Comparison of ENCODE assay signal across 8 cellular contexts in genomic region chr12:111407371-111408115, GRCh38. TPM values are rescaled to one million over a fixed set of nuclear protein-coding genes. Genes with fewer than 3 reads are reported as not detected.
DNase-seq lines count a peak whose midpoint lies in the region; ATAC-seq and TF ChIP-seq lines count a peak whose summit lies in the region.

No MANE protein-coding gene starts in this region.

- peak; percentile 29 for DNase-seq in EH (ENCODE audit: low read depth)
- DNase-seq in RWPE1 (ENCODE audit: low spot score) = no peak
- DNase-seq in esophagus squamous epithelium (lab: John Stamatoyannopoulos, UW) = no peak
- peak in 1 of 5 donors; percentile 40 for DNase-seq in ovary
- DNase-seq in amniotic stem cell (lab: John Stamatoyannopoulos, UW) = no peak
- no peak for DNase-seq in WERI-Rb-1
- DNase-seq in NCI-H446 (lab: John Stamatoyannopoulos, UW) = no peak

- CTCF ChIA-PET in RWPE1 (lab: Yijun Ruan, JAX) = interaction anchor here (0.5 to 1.5 kb wide), 6 partner anchors 11 to 1015 kb away, joined by 3 to 13 read pairs (median 3); no protein-coding TSS in a partner anchor

- TF ChIP-seq EP300 in ovary (IDR thresholded peaks at IDR 0.05) = no peak

- 70 to 72% methylated on average over 2 to 3 of the region's 11 CpGs for WGBS in esophagus squamous epithelium, 2 donors
- WGBS in ovary, 3 donors = 58 to 66% (median 63%) methylated on average over 11 of the region's 11 CpGs

- H3K4me1 ChIP-seq in esophagus squamous epithelium = peaks cover 56 to 100% (median 69%) of the 10 kb centered on the region in 3 donors
- H3K4me1 ChIP-seq in ovary (ENCODE audit: insufficient read depth) = peaks cover 11% of the 10 kb centered on the region

- TF ChIP-seq CTCF in RWPE1 (conservative IDR thresholded peaks at IDR 0.05; ENCODE audit: low read depth) = no peak
- TF ChIP-seq CTCF in esophagus squamous epithelium (IDR thresholded peaks at IDR 0.05) = no peak
- TF ChIP-seq CTCF in ovary (IDR thresholded peaks at IDR 0.05) = no peak
- TF ChIP-seq CTCF in WERI-Rb-1 (IDR thresholded peaks at IDR 0.05; ENCODE audit: low read depth, low read length) = no peak

- peak overlapping the region; percentile 62 to 88 (median 74) for H3K4me3 ChIP-seq in esophagus squamous epithelium
- peak overlapping the region; percentile 66 for H3K4me3 ChIP-seq in ovary
- no peak overlapping the region for H3K4me3 ChIP-seq in WERI-Rb-1 (ENCODE audit: low read depth, low read length)

- intact Hi-C loops in esophagus squamous epithelium (cut with DNase I) = no loop called here
- intact Hi-C loops in ovary (cut with DNase I) = loop anchor here in 3 of 4 donors (5.0 kb wide), 2 partner anchors 40 to 45 kb away; no protein-coding TSS in a partner anchor

- peak overlapping the region; percentile 75 for H3K27ac ChIP-seq in RWPE1
- H3K27ac ChIP-seq in esophagus squamous epithelium = peak overlapping the region; percentile 80 to 94 (median 86)
- H3K27ac ChIP-seq in ovary = peak overlapping the region in 1 of 2 donors; percentile 47
- no peak overlapping the region for H3K27ac ChIP-seq in WERI-Rb-1

- H3K36me3 ChIP-seq in esophagus squamous epithelium (no peaks in the 10 kb centered on the region), ovary (no peaks in the 10 kb centered on the region), WERI-Rb-1 (no peaks in the 10 kb centered on the region)

- TF ChIP-seq POLR2A in esophagus squamous epithelium (IDR thresholded peaks at IDR 0.05) (no peak), ovary (IDR thresholded peaks at IDR 0.05) (no peak)

- H3K9me3 ChIP-seq in esophagus squamous epithelium (no peaks in the 10 kb centered on the region), ovary (no peaks in the 10 kb centered on the region), WERI-Rb-1 (ENCODE audit: severe bottlenecking) (no peaks in the 10 kb centered on the region)

- POLR2A ChIA-PET in RWPE1 (lab: Yijun Ruan, JAX; ENCODE audit: low non-redundant PET) = interaction anchor here (0.6 to 1.1 kb wide), 2 partner anchors 30 to 107 kb away, joined by 7 to 8 read pairs; no protein-coding TSS in a partner anchor

- H3K27me3 ChIP-seq in esophagus squamous epithelium = peaks cover 0 to 66% (median 0%) of the 10 kb centered on the region in 4 donors
- no peaks in the 10 kb centered on the region for H3K27me3 ChIP-seq in ovary
- no peaks in the 10 kb centered on the region for H3K27me3 ChIP-seq in WERI-Rb-1 (ENCODE audit: insufficient read depth, low read depth, severe bottlenecking)

- ATAC-seq in GM18861 (IDR thresholded peaks at IDR 0.05; ENCODE audit: unreplicated experiment) = no peak

RNA-seq across cellular contexts. Expression of gene SH2B3, which starts 1.8 kb away (rescaled TPM):
- total RNA-seq in esophagus squamous epithelium = 10 to 100 TPM in 1 of 4 donors, 1 to 10 TPM in 3; 3.3 to 16.2 (median 5.6) TPM
- 10 to 100 TPM in 5 of 7 donors, 1 to 10 TPM in 2; 8.6 to 24.0 (median 14.3) TPM for total RNA-seq in ovary
- polyA plus RNA-seq in ovary = 10 to 100 TPM in 1 of 2 donors, 1 to 10 TPM in 1; 7.2 to 22.0 TPM

RNA-seq across cellular contexts. Expression of gene PHETA1, which starts 38.6 kb away (rescaled TPM):
- total RNA-seq in esophagus squamous epithelium = 10 to 100 TPM in 1 of 4 donors, 1 to 10 TPM in 3; 6.9 to 29.9 (median 7.8) TPM
- total RNA-seq in ovary = 10 to 100 TPM in 5 of 7 donors, 1 to 10 TPM in 2; 7.6 to 26.5 (median 19.2) TPM
- 10 to 100 TPM in 1 of 2 donors, 1 to 10 TPM in 1; 1.8 to 18.6 TPM for polyA plus RNA-seq in ovary
